ENCODE assay signal across 8 cellular contexts in the genomic region with DNA sequence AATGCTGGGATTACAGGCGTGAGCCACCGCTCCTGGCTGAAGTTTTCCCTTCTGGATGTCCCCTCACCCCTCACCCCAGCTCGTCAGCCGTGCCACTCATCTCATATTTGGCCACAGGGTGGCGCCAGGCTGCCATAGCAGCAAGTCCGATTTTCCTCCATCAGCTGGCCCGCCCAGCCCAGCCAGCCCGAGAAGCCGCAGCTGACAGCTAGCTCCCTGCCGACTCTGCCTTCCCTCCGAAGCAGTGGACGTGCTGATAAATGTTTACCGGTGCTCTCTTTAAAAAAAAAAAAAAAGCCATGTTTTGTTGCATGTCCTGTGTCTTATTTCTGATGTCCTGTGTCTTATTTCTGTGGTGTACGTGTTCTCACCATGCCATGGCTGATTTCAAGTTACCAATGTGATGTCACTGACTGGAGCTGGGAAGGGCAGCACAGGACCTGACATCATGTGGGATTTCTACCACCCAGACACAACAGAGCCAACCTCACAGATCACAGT. TPM values are rescaled to one million over a fixed set of nuclear protein-coding genes. Genes with fewer than 3 reads are reported as not detected.
DNase-seq lines count a peak whose midpoint lies in the region; ATAC-seq and TF ChIP-seq lines count a peak whose summit lies in the region.

No MANE protein-coding gene starts in this region.

- H3K27ac ChIP-seq in VCaP (no peak overlapping the region), brain microvascular endothelial cell (peak overlapping the region; percentile 84)

- peaks cover 4% of the 10 kb centered on the region for H3K36me3 ChIP-seq in brain microvascular endothelial cell (replicated peaks)

- peak overlapping the region in 2 of 6 donors; percentile 31 to 35 for H3K27ac Mint-ChIP-seq in immature natural killer cell

- H3K4me1 Mint-ChIP-seq in immature natural killer cell: peaks cover 10 to 12% of the 10 kb centered on the region in 2 donors

- peaks cover 0 to 10% (median 9%) of the 10 kb centered on the region in 3 donors for H3K36me3 Mint-ChIP-seq in immature natural killer cell

- peaks cover 0 to 2% (median 0%) of the 10 kb centered on the region in 3 donors for H3K27me3 Mint-ChIP-seq in immature natural killer cell (ENCODE audit: low read depth in 3 of 3)

- ATAC-seq in HG02588 (IDR thresholded peaks at IDR 0.05; ENCODE audit: unreplicated experiment) (peak; percentile 74), GM21381 (IDR thresholded peaks at IDR 0.05; ENCODE audit: unreplicated experiment) (no peak)

- H3K9me3 Mint-ChIP-seq in immature natural killer cell: no peaks in the 10 kb centered on the region

- peak; percentile 95 for DNase-seq in ELR (ENCODE audit: low read depth)
- peak; percentile 54 for DNase-seq in NCI-H2107 (lab: John Stamatoyannopoulos, UW)
- peak; percentile 87 for DNase-seq in brain microvascular endothelial cell
- peak; percentile 47 to 63 (median 57) for DNase-seq in immature natural killer cell
- DNase-seq in stimulated activated CD4-positive, alpha-beta T cell treated with anti-CD3 and anti-CD28 coated beads, Interleukin-12 subunit alpha, Interleukin-12 subunit beta, amount 100 ng/mL, for 24 hours (ENCODE audit: low read depth in 2 of 2): peak; percentile 63 to 75

- in situ Hi-C loops in brain microvascular endothelial cell (cut with HindIII; ENCODE audit: low pct_ligation_motif_present, low sequenced_read_pairs): no loop called here

- no peak overlapping the region for H3K4me3 ChIP-seq in brain microvascular endothelial cell (ENCODE audit: low read depth, low read length)

- TF ChIP-seq CTCF in VCaP (conservative IDR thresholded peaks at IDR 0.05) (peak; percentile 93), brain microvascular endothelial cell (IDR thresholded peaks at IDR 0.05; ENCODE audit: low read depth, low read length, missing control alignments) (peak; percentile 88)

- H3K27me3 ChIP-seq in brain microvascular endothelial cell (replicated peaks): no peaks in the 10 kb centered on the region

- no peak overlapping the region for H3K4me3 Mint-ChIP-seq in immature natural killer cell

RNA-seq across cellular contexts. Expression of a gene that starts 58.3 kb away (rescaled TPM):
- 100 to 1,000 TPM; 114 to 225 (median 150) TPM for polyA plus RNA-seq in immature natural killer cell
